1 cellular context compared by ENCODE assay signal in the genomic region with DNA sequence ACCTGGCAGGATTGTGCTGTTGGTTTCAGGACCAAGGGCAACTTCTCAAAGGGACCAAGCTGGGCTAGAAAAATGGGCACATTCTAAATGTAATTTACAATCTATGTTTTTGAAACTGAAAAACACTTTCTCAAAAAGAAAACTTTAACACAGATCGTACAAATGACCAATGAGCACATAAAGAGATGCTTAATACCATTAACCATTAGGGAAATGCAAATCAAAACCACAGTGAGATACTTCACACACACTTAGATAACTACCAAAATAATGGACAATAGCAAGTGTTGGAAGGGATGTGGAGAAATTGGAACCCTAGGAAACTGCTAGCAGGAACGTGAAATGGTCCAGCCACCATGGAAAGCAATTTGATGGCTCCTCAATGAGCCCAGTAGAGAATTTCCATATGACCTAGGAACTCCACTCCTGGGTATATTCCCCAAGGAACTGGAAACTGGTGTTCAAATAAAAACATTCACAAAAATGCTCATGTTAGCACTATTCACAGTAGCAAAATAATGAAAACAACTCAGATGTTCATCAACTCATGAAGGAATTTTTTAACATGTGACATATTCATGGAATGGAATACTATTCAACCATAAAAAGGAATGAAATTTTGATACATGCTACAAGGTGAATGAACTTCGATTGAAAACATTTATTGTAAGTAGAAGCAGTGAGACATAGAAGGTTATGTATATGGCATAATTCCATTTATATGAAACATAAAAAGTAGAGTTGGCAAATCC.
TF ChIP-seq lines count a peak whose summit lies in the region.

No MANE protein-coding gene starts in this region.

TF ChIP-seq in K562, 482 proteins besides CTCF, POLR2A, EP300 and RAD21 (continued from another document):
- TF ChIP-seq, protein P1, sequence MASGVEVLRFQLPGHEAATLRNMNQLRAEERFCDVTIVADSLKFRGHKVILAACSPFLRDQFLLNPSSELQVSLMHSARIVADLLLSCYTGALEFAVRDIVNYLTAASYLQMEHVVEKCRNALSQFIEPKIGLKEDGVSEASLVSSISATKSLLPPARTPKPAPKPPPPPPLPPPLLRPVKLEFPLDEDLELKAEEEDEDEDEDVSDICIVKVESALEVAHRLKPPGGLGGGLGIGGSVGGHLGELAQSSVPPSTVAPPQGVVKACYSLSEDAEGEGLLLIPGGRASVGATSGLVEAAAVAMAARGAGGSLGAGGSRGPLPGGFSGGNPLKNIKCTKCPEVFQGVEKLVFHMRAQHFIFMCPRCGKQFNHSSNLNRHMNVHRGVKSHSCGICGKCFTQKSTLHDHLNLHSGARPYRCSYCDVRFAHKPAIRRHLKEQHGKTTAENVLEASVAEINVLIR (CRISPR knock-in tag; IDR thresholded peaks at IDR 0.05), result no peak
- TF ChIP-seq ZNF134 (CRISPR knock-in tag; conservative IDR thresholded peaks at IDR 0.05) (no peak), EP400 (IDR thresholded peaks at IDR 0.05) (no peak), ZNF780A (CRISPR knock-in tag; IDR thresholded peaks at IDR 0.05) (no peak), FOXJ3 (CRISPR knock-in tag; IDR thresholded peaks at IDR 0.05) (no peak), MCM5 (IDR thresholded peaks at IDR 0.05; ENCODE audit: low read depth) (no peak), ERF (CRISPR knock-in tag; IDR thresholded peaks at IDR 0.05) (no peak), MCM7 (IDR thresholded peaks at IDR 0.05) (no peak), SRSF1 (IDR thresholded peaks at IDR 0.05; ENCODE audit: low read depth, low read length) (no peak), CTBP1 (IDR thresholded peaks at IDR 0.05; ENCODE audit: borderline replicate concordance) (no peak), HDAC1 (IDR thresholded peaks at IDR 0.05) (no peak)
- TF ChIP-seq, protein P2, sequence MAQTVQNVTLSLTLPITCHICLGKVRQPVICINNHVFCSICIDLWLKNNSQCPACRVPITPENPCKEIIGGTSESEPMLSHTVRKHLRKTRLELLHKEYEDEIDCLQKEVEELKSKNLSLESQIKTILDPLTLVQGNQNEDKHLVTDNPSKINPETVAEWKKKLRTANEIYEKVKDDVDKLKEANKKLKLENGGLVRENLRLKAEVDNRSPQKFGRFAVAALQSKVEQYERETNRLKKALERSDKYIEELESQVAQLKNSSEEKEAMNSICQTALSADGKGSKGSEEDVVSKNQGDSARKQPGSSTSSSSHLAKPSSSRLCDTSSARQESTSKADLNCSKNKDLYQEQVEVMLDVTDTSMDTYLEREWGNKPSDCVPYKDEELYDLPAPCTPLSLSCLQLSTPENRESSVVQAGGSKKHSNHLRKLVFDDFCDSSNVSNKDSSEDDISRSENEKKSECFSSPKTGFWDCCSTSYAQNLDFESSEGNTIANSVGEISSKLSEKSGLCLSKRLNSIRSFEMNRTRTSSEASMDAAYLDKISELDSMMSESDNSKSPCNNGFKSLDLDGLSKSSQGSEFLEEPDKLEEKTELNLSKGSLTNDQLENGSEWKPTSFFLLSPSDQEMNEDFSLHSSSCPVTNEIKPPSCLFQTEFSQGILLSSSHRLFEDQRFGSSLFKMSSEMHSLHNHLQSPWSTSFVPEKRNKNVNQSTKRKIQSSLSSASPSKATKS (CRISPR knock-in tag; IDR thresholded peaks at IDR 0.05), result no peak
- TF ChIP-seq, protein P3, sequence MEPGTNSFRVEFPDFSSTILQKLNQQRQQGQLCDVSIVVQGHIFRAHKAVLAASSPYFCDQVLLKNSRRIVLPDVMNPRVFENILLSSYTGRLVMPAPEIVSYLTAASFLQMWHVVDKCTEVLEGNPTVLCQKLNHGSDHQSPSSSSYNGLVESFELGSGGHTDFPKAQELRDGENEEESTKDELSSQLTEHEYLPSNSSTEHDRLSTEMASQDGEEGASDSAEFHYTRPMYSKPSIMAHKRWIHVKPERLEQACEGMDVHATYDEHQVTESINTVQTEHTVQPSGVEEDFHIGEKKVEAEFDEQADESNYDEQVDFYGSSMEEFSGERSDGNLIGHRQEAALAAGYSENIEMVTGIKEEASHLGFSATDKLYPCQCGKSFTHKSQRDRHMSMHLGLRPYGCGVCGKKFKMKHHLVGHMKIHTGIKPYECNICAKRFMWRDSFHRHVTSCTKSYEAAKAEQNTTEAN (CRISPR knock-in tag; IDR thresholded peaks at IDR 0.05), result no peak
- TF ChIP-seq, protein P4, sequence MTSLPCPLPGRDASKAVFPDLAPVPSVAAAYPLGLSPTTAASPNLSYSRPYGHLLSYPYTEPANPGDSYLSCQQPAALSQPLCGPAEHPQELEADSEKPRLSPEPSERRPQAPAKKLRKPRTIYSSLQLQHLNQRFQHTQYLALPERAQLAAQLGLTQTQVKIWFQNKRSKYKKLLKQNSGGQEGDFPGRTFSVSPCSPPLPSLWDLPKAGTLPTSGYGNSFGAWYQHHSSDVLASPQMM (CRISPR knock-in tag; IDR thresholded peaks at IDR 0.05), result no peak
- TF ChIP-seq, protein P5, sequence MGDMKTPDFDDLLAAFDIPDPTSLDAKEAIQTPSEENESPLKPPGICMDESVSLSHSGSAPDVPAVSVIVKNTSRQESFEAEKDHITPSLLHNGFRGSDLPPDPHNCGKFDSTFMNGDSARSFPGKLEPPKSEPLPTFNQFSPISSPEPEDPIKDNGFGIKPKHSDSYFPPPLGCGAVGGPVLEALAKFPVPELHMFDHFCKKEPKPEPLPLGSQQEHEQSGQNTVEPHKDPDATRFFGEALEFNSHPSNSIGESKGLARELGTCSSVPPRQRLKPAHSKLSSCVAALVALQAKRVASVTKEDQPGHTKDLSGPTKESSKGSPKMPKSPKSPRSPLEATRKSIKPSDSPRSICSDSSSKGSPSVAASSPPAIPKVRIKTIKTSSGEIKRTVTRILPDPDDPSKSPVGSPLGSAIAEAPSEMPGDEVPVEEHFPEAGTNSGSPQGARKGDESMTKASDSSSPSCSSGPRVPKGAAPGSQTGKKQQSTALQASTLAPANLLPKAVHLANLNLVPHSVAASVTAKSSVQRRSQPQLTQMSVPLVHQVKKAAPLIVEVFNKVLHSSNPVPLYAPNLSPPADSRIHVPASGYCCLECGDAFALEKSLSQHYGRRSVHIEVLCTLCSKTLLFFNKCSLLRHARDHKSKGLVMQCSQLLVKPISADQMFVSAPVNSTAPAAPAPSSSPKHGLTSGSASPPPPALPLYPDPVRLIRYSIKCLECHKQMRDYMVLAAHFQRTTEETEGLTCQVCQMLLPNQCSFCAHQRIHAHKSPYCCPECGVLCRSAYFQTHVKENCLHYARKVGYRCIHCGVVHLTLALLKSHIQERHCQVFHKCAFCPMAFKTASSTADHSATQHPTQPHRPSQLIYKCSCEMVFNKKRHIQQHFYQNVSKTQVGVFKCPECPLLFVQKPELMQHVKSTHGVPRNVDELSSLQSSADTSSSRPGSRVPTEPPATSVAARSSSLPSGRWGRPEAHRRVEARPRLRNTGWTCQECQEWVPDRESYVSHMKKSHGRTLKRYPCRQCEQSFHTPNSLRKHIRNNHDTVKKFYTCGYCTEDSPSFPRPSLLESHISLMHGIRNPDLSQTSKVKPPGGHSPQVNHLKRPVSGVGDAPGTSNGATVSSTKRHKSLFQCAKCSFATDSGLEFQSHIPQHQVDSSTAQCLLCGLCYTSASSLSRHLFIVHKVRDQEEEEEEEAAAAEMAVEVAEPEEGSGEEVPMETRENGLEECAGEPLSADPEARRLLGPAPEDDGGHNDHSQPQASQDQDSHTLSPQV (IDR thresholded peaks at IDR 0.05), result no peak
- TF ChIP-seq, protein P6, sequence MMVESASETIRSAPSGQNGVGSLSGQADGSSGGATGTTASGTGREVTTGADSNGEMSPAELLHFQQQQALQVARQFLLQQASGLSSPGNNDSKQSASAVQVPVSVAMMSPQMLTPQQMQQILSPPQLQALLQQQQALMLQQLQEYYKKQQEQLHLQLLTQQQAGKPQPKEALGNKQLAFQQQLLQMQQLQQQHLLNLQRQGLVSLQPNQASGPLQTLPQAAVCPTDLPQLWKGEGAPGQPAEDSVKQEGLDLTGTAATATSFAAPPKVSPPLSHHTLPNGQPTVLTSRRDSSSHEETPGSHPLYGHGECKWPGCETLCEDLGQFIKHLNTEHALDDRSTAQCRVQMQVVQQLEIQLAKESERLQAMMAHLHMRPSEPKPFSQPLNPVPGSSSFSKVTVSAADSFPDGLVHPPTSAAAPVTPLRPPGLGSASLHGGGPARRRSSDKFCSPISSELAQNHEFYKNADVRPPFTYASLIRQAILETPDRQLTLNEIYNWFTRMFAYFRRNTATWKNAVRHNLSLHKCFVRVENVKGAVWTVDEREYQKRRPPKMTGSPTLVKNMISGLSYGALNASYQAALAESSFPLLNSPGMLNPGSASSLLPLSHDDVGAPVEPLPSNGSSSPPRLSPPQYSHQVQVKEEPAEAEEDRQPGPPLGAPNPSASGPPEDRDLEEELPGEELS (CRISPR knock-in tag; IDR thresholded peaks at IDR 0.05; ENCODE audit: borderline replicate concordance), result no peak
